1 cellular context compared by ENCODE assay signal in the genomic region with DNA sequence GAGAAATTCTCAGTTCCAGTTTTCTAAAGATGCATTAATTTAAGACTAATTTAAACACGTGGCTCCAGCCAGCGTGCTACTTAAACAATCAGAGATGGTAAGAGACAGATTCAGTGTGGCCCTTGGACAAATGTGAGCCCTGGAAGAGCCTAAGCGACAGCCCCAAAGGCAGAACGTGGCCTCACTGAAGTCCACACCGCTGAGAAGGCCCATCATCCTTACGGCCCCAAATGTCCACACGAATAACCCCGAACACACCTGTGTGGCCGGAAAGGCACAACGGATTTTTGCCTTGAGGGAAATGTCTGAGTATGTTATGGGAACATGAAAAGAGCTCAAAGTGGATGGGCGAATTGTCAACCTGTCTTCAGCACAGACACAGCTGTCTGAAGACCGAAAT.
TF ChIP-seq lines count a peak whose summit lies in the region.

No MANE protein-coding gene starts in this region.

TF ChIP-seq in GM12878, 131 proteins besides CTCF, POLR2A, EP300 and RAD21:
- TF ChIP-seq SPI1 (IDR thresholded peaks at IDR 0.05; ENCODE audit: borderline replicate concordance, insufficient read depth, low read depth, low read length) (peak; percentile 31; the same call in 1 of the 2 replicates), ETV6 (conservative IDR thresholded peaks at IDR 0.05 in 1 of 2, IDR thresholded peaks at IDR 0.05 in 1 of 2; ENCODE audit: borderline replicate concordance in 1 of 2, low read depth in 1 of 2) (no peak)
